1 cellular context compared by ENCODE assay signal in the genomic region with DNA sequence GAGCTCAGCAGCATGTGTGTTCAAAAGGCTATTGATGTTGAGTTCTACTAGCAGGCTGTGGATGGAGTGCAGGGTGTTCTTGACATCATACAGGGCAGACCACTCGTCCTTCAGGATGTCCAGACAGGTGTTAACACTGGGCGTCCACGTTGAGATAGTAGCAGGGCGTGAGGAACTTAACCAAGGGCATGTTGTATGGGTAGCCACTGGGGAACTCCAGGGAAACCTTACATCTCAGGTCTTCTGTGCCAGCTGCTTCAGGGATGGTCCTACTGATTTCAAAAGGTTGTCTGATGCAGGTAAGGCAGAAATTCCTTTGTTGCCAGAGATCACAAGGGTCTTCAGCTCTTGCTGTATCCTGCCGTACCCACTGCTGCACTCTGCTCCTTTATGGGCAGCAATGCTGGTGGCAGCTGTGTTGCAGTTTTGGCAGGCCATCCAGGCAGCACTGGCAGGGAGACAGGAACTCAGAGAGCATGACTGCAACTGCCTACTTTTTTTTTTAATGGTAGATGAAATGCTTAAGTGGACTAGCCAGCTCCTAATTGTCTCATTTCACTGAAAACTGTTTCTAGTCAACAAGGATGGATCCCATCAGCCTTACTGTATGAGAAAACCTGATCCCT.
TF ChIP-seq lines count a peak whose summit lies in the region.

No MANE protein-coding gene starts in this region.

TF ChIP-seq in HepG2, 621 proteins besides CTCF, POLR2A, EP300 and RAD21 (continued from another document):
- TF ChIP-seq ZNF253 (CRISPR knock-in tag; IDR thresholded peaks at IDR 0.05; ENCODE audit: borderline replicate concordance): no peak
- TF ChIP-seq PRPF4 (IDR thresholded peaks at IDR 0.05; ENCODE audit: low read depth, low read length, poor library complexity, severe bottlenecking): no peak
- TF ChIP-seq SALL1 (CRISPR knock-in tag; IDR thresholded peaks at IDR 0.05): no peak
- TF ChIP-seq NCOR1 (IDR thresholded peaks at IDR 0.05; ENCODE audit: borderline replicate concordance, low read length): no peak
- no peak for TF ChIP-seq ZC3H13 (CRISPR knock-in tag; IDR thresholded peaks at IDR 0.05)
- TF ChIP-seq MLLT10 (CRISPR knock-in tag; IDR thresholded peaks at IDR 0.05): no peak
- TF ChIP-seq CAMTA2 (CRISPR knock-in tag; IDR thresholded peaks at IDR 0.05; ENCODE audit: borderline replicate concordance): no peak
- TF ChIP-seq, protein P1, sequence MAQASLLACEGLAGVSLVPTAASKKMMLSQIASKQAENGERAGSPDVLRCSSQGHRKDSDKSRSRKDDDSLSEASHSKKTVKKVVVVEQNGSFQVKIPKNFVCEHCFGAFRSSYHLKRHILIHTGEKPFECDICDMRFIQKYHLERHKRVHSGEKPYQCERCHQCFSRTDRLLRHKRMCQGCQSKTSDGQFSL (CRISPR knock-in tag; IDR thresholded peaks at IDR 0.05): no peak
- TF ChIP-seq ZNF580 (CRISPR knock-in tag; IDR thresholded peaks at IDR 0.05; ENCODE audit: borderline replicate concordance, low read depth): no peak
- no peak for TF ChIP-seq TFAP4 (IDR thresholded peaks at IDR 0.05; ENCODE audit: borderline replicate concordance, low read depth)
- no peak for TF ChIP-seq NR2F1 (CRISPR knock-in tag; IDR thresholded peaks at IDR 0.05)
- TF ChIP-seq NFYC (CRISPR knock-in tag; IDR thresholded peaks at IDR 0.05): no peak
